ENCODE assay signal across 8 cellular contexts in genomic region chr2:65129613-65130439, GRCh38.
DNase-seq lines count a peak whose midpoint lies in the region; ATAC-seq lines count a peak whose summit lies in the region.

TSS of gene RAB1A (minus strand) at chr2:65130106. CDS start at chr2:65129915, 191 bp downstream.

- no peaks in the 10 kb centered on the region for H3K27me3 Mint-ChIP-seq in central memory CD8-positive, alpha-beta T cell

- H3K4me3 Mint-ChIP-seq in central memory CD8-positive, alpha-beta T cell = peak within 1 kb of the TSS; percentile 98

- peaks cover 13% of the 10 kb centered on the region for H3K36me3 Mint-ChIP-seq in central memory CD8-positive, alpha-beta T cell (ENCODE audit: insufficient read depth)

- peak; percentile 98 for DNase-seq in AML-193 (lab: John Stamatoyannopoulos, UW)
- peak; percentile 97 to 99 for DNase-seq in NCI-H446 (lab: John Stamatoyannopoulos, UW)
- peak; percentile 98 for DNase-seq in activated CD4-positive, CD25-positive, alpha-beta regulatory T cell treated with anti-CD3 and anti-CD28 coated beads, Interleukin-2, amount 50 U/mL, for 16 hours (ENCODE audit: low read depth, low spot score)
- peak; percentile 91 to 97 for DNase-seq in central memory CD8-positive, alpha-beta T cell (ENCODE audit: low spot score in 2 of 2)
- peak; percentile 100 for DNase-seq in iris pigment epithelial cell (ENCODE audit: low read depth)
- peak; percentile 98 for DNase-seq in stimulated activated CD4-positive, alpha-beta T cell treated with anti-CD3 and anti-CD28 coated beads, Interleukin-12 subunit alpha, Interleukin-12 subunit beta, amount 100 ng/mL, for 4 hours

- peaks cover 38% of the 10 kb centered on the region for H3K4me1 Mint-ChIP-seq in central memory CD8-positive, alpha-beta T cell

- ATAC-seq in GM19035 (IDR thresholded peaks at IDR 0.05; ENCODE audit: unreplicated experiment) (peak; percentile 97), HG03354 (IDR thresholded peaks at IDR 0.05; ENCODE audit: poor library complexity, severe bottlenecking, unreplicated experiment) (peak; percentile 96)
- ATAC-seq in central memory CD8-positive, alpha-beta T cell (replicated peaks; ENCODE audit: extremely low read depth, poor library complexity, severe bottlenecking) = peak; percentile 96

- peak within 1 kb of the TSS; percentile 99 for H3K27ac Mint-ChIP-seq in central memory CD8-positive, alpha-beta T cell (ENCODE audit: low read depth)

- H3K9me3 Mint-ChIP-seq in central memory CD8-positive, alpha-beta T cell = no peaks in the 10 kb centered on the region

Comparison
In these comparisons a context has a peak if more than half of its experiments do, and no peak if none do; other contexts are left out.
1. Peak in every context shown above with its lines: DNase-seq and ATAC-seq.